ENCODE assay signal across 8 cellular contexts in the genomic region with DNA sequence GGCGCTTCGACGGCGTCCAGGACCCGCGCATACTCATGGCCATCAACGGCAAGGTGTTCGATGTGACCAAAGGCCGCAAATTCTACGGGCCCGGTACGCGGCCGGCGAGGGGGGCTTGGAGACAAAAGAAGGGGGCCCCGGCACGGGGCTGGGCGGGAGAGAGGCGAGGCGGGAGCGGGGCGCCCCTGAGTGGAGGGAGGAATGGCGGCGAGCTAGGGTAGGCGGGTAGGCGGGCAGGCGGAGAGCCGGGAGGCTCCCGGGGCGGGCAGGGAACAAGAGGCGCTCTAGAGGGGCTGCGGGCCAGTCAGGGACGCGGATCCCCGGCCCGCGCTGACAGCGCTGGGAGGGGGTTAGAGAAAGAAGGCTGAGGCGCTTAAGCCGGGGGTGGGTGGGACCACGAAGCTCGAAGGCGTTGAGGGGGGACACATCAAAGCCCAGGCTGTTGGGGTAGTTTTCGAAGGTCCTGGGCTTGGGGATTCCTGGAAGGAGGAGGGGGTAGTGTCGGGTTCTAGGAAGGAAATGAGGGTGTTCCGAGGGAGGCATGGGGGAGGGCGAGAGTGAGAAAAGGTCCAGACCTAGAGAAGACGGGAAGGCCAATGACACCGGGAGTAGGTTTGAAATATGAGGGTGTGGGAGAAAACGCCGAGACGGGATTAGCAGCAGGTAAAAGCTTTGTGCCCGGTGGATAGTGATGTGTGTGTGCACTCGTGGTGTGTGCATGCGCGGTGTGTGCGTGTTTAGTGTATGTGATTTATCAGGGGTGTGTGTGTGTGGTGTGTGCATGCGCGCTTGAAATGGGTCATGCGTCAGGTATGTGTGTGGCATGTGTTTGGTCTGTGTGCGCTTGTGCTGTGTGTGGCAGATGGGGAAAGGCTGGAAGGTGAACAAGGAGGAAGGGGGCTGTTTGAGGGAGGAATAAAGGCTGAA. TPM values are rescaled to one million over a fixed set of nuclear protein-coding genes. Genes with fewer than 3 reads are reported as not detected.
DNase-seq lines count a peak whose midpoint lies in the region; TF ChIP-seq lines count a peak whose summit lies in the region.

No MANE protein-coding gene starts in this region.

- peak overlapping the region; percentile 31 for H2BK5ac ChIP-seq in mesenchymal stem cell (ENCODE audit: low read depth, low read length, poor library complexity, severe bottlenecking)

- H3K27ac Mint-ChIP-seq in stimulated activated naive CD8-positive, alpha-beta T cell treated with anti-CD3 and anti-CD28 coated beads, Interleukin-15, Interleukin-2, amounts not matched to agents 100 ng/mL and 50 ng/mL, for 24 hours, result peak overlapping the region; percentile 84

- no peaks in the 10 kb centered on the region for H3K9me3 Mint-ChIP-seq in stimulated activated naive CD8-positive, alpha-beta T cell treated with anti-CD3 and anti-CD28 coated beads, Interleukin-15, Interleukin-2, amounts not matched to agents 100 ng/mL and 50 ng/mL, for 24 hours

- H3K9me3 ChIP-seq in GM23248 (ENCODE audit: low read depth) (no peaks in the 10 kb centered on the region), ectodermal cell (ENCODE audit: control insufficient read depth, low read length) (no peaks in the 10 kb centered on the region), mesenchymal stem cell (ENCODE audit: control insufficient read depth, low read length) (no peaks in the 10 kb centered on the region)

- no peak overlapping the region for H2AK5ac ChIP-seq in mesenchymal stem cell (ENCODE audit: low read length, severe bottlenecking)

- H2BK15ac ChIP-seq in mesenchymal stem cell (ENCODE audit: low read depth, poor library complexity, severe bottlenecking), result peak overlapping the region; percentile 52

- peaks cover 33% of the 10 kb centered on the region for H3K4me1 Mint-ChIP-seq in stimulated activated naive CD8-positive, alpha-beta T cell treated with anti-CD3 and anti-CD28 coated beads, Interleukin-15, Interleukin-2, amounts not matched to agents 100 ng/mL and 50 ng/mL, for 24 hours (ENCODE audit: low read depth)

- H3K14ac ChIP-seq in mesenchymal stem cell (ENCODE audit: low read length in 2 of 2), result peak overlapping the region in 1 of 2 experiments; percentile 76

- H3K9ac ChIP-seq in GM23248 (peak overlapping the region; percentile 99), mesenchymal stem cell (ENCODE audit: low read length) (peak overlapping the region; percentile 93)

- peak overlapping the region; percentile 97 for H3K27ac ChIP-seq in GM23248
- H3K27ac ChIP-seq in ectodermal cell (ENCODE audit: insufficient read depth, low read depth, low read length, poor library complexity, severe bottlenecking), result peak overlapping the region; percentile 44
- peak overlapping the region; percentile 12 for H3K27ac ChIP-seq in mesenchymal stem cell (ENCODE audit: low read length, poor library complexity, severe bottlenecking)

- H3K4me3 ChIP-seq in GM23248 (peak overlapping the region; percentile 90), LNCaP clone FGC (ENCODE audit: low read depth, low read length) (peak overlapping the region; percentile 76), ectodermal cell (ENCODE audit: insufficient read depth, low read depth, low read length) (peak overlapping the region; percentile 60), mesenchymal stem cell (ENCODE audit: insufficient read depth in 1 of 2, low read depth in 1 of 2, low read length in 2 of 2) (peak overlapping the region; percentile 85 to 87)

- peaks cover 23% of the 10 kb centered on the region for H3K36me3 Mint-ChIP-seq in stimulated activated naive CD8-positive, alpha-beta T cell treated with anti-CD3 and anti-CD28 coated beads, Interleukin-15, Interleukin-2, amounts not matched to agents 100 ng/mL and 50 ng/mL, for 24 hours (ENCODE audit: low read depth)

- peak overlapping the region; percentile 87 for H3K4me2 ChIP-seq in GM23248 (ENCODE audit: unreplicated experiment)
- peak overlapping the region; percentile 66 for H3K4me2 ChIP-seq in mesenchymal stem cell (ENCODE audit: low read length, poor library complexity, severe bottlenecking)

- H2BK120ac ChIP-seq in mesenchymal stem cell (ENCODE audit: low read depth, low read length), result no peak overlapping the region

- no peaks in the 10 kb centered on the region for H3K9me2 ChIP-seq in GM23248 (ENCODE audit: insufficient read depth)

- no peak for TF ChIP-seq CTCF in LNCaP clone FGC (IDR thresholded peaks at IDR 0.05; ENCODE audit: control insufficient read depth, extremely low read depth, insufficient read depth)

- 1 to 2% methylated on average over 26 to 61 of the region's 61 CpGs for WGBS in GM23248 (ENCODE audit: low coverage in 1 of 2, low lambda C conversion rate in 2 of 2, missing lambda C conversion rate in 2 of 2), 2 experiments
- 1% methylated on average over 60 to 61 of the region's 61 CpGs for WGBS in ectodermal cell, 2 experiments
- under 1% methylated on average over 46 of the region's 61 CpGs for WGBS in mesenchymal stem cell

- H4K91ac ChIP-seq in mesenchymal stem cell (ENCODE audit: low read length), result peak overlapping the region; percentile 39

- H3K36me3 ChIP-seq in GM23248 (ENCODE audit: low read depth) (no peaks in the 10 kb centered on the region), ectodermal cell (ENCODE audit: control insufficient read depth, insufficient read depth, low read length) (peaks cover 4% of the 10 kb centered on the region), mesenchymal stem cell (ENCODE audit: control insufficient read depth in 1 of 2, insufficient read depth in 2 of 2, low read depth in 1 of 2, low read length in 2 of 2) (peaks cover 0 to 5% of the 10 kb centered on the region in 2 experiments)

- H3K27me3 Mint-ChIP-seq in stimulated activated naive CD8-positive, alpha-beta T cell treated with anti-CD3 and anti-CD28 coated beads, Interleukin-15, Interleukin-2, amounts not matched to agents 100 ng/mL and 50 ng/mL, for 24 hours, result peaks cover 4% of the 10 kb centered on the region

- peak overlapping the region; percentile 75 to 82 for H3K4ac ChIP-seq in mesenchymal stem cell (ENCODE audit: low read depth in 1 of 2, low read length in 2 of 2)

- peak overlapping the region; percentile 80 for H2AFZ ChIP-seq in GM23248
- H2AFZ ChIP-seq in mesenchymal stem cell (ENCODE audit: low read depth, low read length), result peak overlapping the region; percentile 0

- in situ Hi-C loops in GM23248 (cut with MboI), result no loop called here

- H3K23ac ChIP-seq in mesenchymal stem cell (ENCODE audit: low read length in 2 of 2), result no peak overlapping the region

- peaks cover 26% of the 10 kb centered on the region for H3F3A ChIP-seq in GM23248 (ENCODE audit: insufficient read depth)

- DNase-seq in Daoy (ENCODE audit: low read depth) (peak; percentile 52), GM23248 (peak; percentile 76), LNCaP clone FGC (ENCODE audit: low read depth) (no peak), mesenchymal stem cell (peak; percentile 71), HuH-7 (ENCODE audit: low spot score) (no peak)
- DNase-seq in activated CD4-positive, alpha-beta T cell treated with anti-CD3 and anti-CD28 coated beads, Interleukin-2, amount 50 U/mL, for 1 hour, result peak; percentile 13

- H3K4me3 Mint-ChIP-seq in stimulated activated naive CD8-positive, alpha-beta T cell treated with anti-CD3 and anti-CD28 coated beads, Interleukin-15, Interleukin-2, amounts not matched to agents 100 ng/mL and 50 ng/mL, for 24 hours, result peak overlapping the region; percentile 97

- H3K79me2 ChIP-seq in GM23248 (ENCODE audit: insufficient read depth), result peaks cover 50% of the 10 kb centered on the region

- H4K20me1 ChIP-seq in GM23248 (ENCODE audit: insufficient read depth), result no peaks in the 10 kb centered on the region

- H4K8ac ChIP-seq in mesenchymal stem cell (ENCODE audit: low read length), result peak overlapping the region; percentile 64

- H2BK12ac ChIP-seq in mesenchymal stem cell (ENCODE audit: low read length in 2 of 2), result no peak overlapping the region

- H3K27me3 ChIP-seq in GM23248 (replicated peaks; ENCODE audit: insufficient read depth) (no peaks in the 10 kb centered on the region), ectodermal cell (ENCODE audit: control insufficient read depth, insufficient read depth, low read length, poor library complexity, severe bottlenecking) (no peaks in the 10 kb centered on the region), mesenchymal stem cell (ENCODE audit: control insufficient read depth in 1 of 2, insufficient read depth in 1 of 2, low read length in 2 of 2) (peaks cover 0 to 5% of the 10 kb centered on the region in 2 experiments)

- H3K4me1 ChIP-seq in GM23248 (ENCODE audit: insufficient read depth), result peaks cover 35% of the 10 kb centered on the region
- H3K4me1 ChIP-seq in ectodermal cell (ENCODE audit: control insufficient read depth, insufficient read depth, low read length), result peaks cover 7% of the 10 kb centered on the region
- peaks cover 3% of the 10 kb centered on the region for H3K4me1 ChIP-seq in mesenchymal stem cell (ENCODE audit: control insufficient read depth, insufficient read depth, low read depth, low read length)

- H3K79me1 ChIP-seq in mesenchymal stem cell (replicated peaks; ENCODE audit: low read length, poor library complexity, severe bottlenecking), result no peaks in the 10 kb centered on the region

- H3K18ac ChIP-seq in mesenchymal stem cell (ENCODE audit: low read depth in 1 of 2, low read length in 2 of 2), result peak overlapping the region; percentile 79 to 88

RNA-seq across cellular contexts. Expression of a gene that starts 0.8 kb away (rescaled TPM):
- 212 and 216 TPM in 2 replicates for total RNA-seq in Daoy (2014; rRNA removed; shearing (Covaris generic))
- total RNA-seq in GM23248 (2014; rRNA removed; shearing (Covaris generic)), result 238 and 245 TPM in 2 replicates
- polyA plus RNA-seq in GM23248 (2016; fragmentation: Nextera tagmentation; extraction: Ambion mirVana), result 172 and 176 TPM in 2 replicates
- polyA plus RNA-seq in ectodermal cell (2013, experiment 1 of 4), result 178 TPM
- 179 TPM for polyA plus RNA-seq in ectodermal cell (2013, experiment 2 of 4)
- polyA plus RNA-seq in ectodermal cell (2013, experiment 3 of 4), result 175 TPM
- 176 TPM for polyA plus RNA-seq in ectodermal cell (2013, experiment 4 of 4)
- polyA plus RNA-seq in mesenchymal stem cell (2013, experiment 1 of 2), result 85.4 TPM
- polyA plus RNA-seq in mesenchymal stem cell (2013, experiment 2 of 2), result 87.5 TPM

Comparison
In these comparisons a context has a peak if more than half of its experiments do, and no peak if none do; other contexts are left out.
1. DNase-seq: peak in Daoy (single experiment), GM23248 (single experiment), activated CD4-positive, alpha-beta T cell treated with anti-CD3 and anti-CD28 coated beads, Interleukin-2, amount 50 U/mL, for 1 hour (single experiment) and mesenchymal stem cell (single experiment); none in LNCaP clone FGC (single experiment) and HuH-7 (single experiment).
2. H3K27ac ChIP-seq: peak in every context shown above with its lines; median percentile 97 in GM23248; 44 in ectodermal cell; 12 in mesenchymal stem cell.
3. Peak in every context shown above with its lines, with median percentiles within 50 percentile points of each other: H3K4me3 ChIP-seq.